ENCODE assay signal across 7 cellular contexts in the genomic region with DNA sequence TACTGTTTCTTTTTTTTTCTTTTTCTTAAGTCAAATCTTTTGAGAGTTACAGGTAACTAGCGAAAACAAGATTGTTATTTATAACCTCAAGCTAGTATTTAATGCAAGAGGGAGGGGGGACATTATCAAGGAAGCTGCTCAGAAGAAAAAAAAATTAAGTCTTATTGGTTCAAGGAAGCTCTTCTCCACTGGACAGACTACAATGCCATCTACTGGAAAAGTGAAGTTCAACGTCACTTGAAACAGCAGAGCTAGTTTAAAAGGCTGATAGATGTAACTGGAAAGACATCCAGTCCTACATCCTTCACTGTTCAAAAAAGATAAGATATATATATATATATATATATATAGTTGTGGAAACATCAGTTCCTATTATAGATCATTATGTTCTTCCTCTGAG.
A peak's percentile ranks its signal among the peaks of the same experiment; 100 is the strongest.
DNase-seq lines count a peak whose midpoint lies in the region; ATAC-seq and TF ChIP-seq lines count a peak whose summit lies in the region.

No MANE protein-coding gene starts in this region.

- H3K27ac Mint-ChIP-seq in activated CD4-positive, alpha-beta T cell treated with anti-CD3 and anti-CD28 coated beads, Interleukin-2, amount 10 ng/mL, durations not matched to agents 7 days and 5 days = no peak overlapping the region

- no peak overlapping the region for H2AFZ ChIP-seq in hepatocyte

- no peaks in the 10 kb centered on the region for H3K9me2 ChIP-seq in hepatocyte (replicated peaks; ENCODE audit: insufficient read depth)

- no peaks in the 10 kb centered on the region for H3K9me3 Mint-ChIP-seq in activated CD4-positive, alpha-beta T cell treated with anti-CD3 and anti-CD28 coated beads, Interleukin-2, amount 10 ng/mL, durations not matched to agents 7 days and 5 days

- no peaks in the 10 kb centered on the region for H3K79me2 ChIP-seq in hepatocyte

- H4K20me1 ChIP-seq in hepatocyte (ENCODE audit: insufficient read depth, poor library complexity, severe bottlenecking) = no peaks in the 10 kb centered on the region

- WGBS in hepatocyte (ENCODE audit: low lambda C conversion rate, missing lambda C conversion rate) = 32% methylated on average over 2 of the region's 2 CpGs

- intact Hi-C loops in upper lobe of right lung (cut with DNase I) = no loop called here

- H3K27me3 ChIP-seq in WERI-Rb-1 (ENCODE audit: insufficient read depth, low read depth, severe bottlenecking) (peaks cover 16% of the 10 kb centered on the region), hepatocyte (no peaks in the 10 kb centered on the region), upper lobe of right lung (peaks cover 2% of the 10 kb centered on the region)

- no peaks in the 10 kb centered on the region for H3K4me1 Mint-ChIP-seq in activated CD4-positive, alpha-beta T cell treated with anti-CD3 and anti-CD28 coated beads, Interleukin-2, amount 10 ng/mL, durations not matched to agents 7 days and 5 days

- no peak for ATAC-seq in upper lobe of right lung
- ATAC-seq in HG03354 (IDR thresholded peaks at IDR 0.05; ENCODE audit: poor library complexity, severe bottlenecking, unreplicated experiment) = no peak

- H3K27me3 Mint-ChIP-seq in activated CD4-positive, alpha-beta T cell treated with anti-CD3 and anti-CD28 coated beads, Interleukin-2, amount 10 ng/mL, durations not matched to agents 7 days and 5 days = peaks cover 4% of the 10 kb centered on the region

- no peak overlapping the region for H3K4me3 Mint-ChIP-seq in activated CD4-positive, alpha-beta T cell treated with anti-CD3 and anti-CD28 coated beads, Interleukin-2, amount 10 ng/mL, durations not matched to agents 7 days and 5 days

- DNase-seq in NCI-H1930 (lab: John Stamatoyannopoulos, UW) (peak; percentile 32 to 33), WERI-Rb-1 (peak; percentile 15), hepatocyte (ENCODE audit: low spot score) (peak; percentile 72), upper lobe of right lung (no peak)
- no peak for DNase-seq in activated CD4-positive, alpha-beta T cell treated with anti-CD3 and anti-CD28 coated beads, Interleukin-2, amount 10 ng/mL, durations not matched to agents 7 days and 5 days

- H3K36me3 ChIP-seq in WERI-Rb-1 = no peaks in the 10 kb centered on the region
- no peaks in the 10 kb centered on the region for H3K36me3 ChIP-seq in hepatocyte (replicated peaks; ENCODE audit: insufficient read depth, low read depth)
- no peaks in the 10 kb centered on the region for H3K36me3 ChIP-seq in upper lobe of right lung

- H3K36me3 Mint-ChIP-seq in activated CD4-positive, alpha-beta T cell treated with anti-CD3 and anti-CD28 coated beads, Interleukin-2, amount 10 ng/mL, durations not matched to agents 7 days and 5 days (ENCODE audit: low read depth) = no peaks in the 10 kb centered on the region

- POLR2A ChIA-PET in activated CD4-positive, alpha-beta T cell treated with anti-CD3 and anti-CD28 coated beads, Interleukin-2, amount 10 ng/mL, durations not matched to agents 7 days and 5 days (lab: Charles Lee) = no interaction called here

- CTCF ChIA-PET in activated CD4-positive, alpha-beta T cell treated with anti-CD3 and anti-CD28 coated beads, Interleukin-2, amount 10 ng/mL, durations not matched to agents 7 days and 5 days (lab: Charles Lee) = no interaction called here

- H3K4me3 ChIP-seq in WERI-Rb-1 (ENCODE audit: low read depth, low read length) = no peak overlapping the region
- no peak overlapping the region for H3K4me3 ChIP-seq in hepatocyte
- H3K4me3 ChIP-seq in upper lobe of right lung = no peak overlapping the region

- H3K9me3 ChIP-seq in WERI-Rb-1 (ENCODE audit: severe bottlenecking) = no peaks in the 10 kb centered on the region
- H3K9me3 ChIP-seq in hepatocyte (ENCODE audit: low read depth) = no peaks in the 10 kb centered on the region
- no peaks in the 10 kb centered on the region for H3K9me3 ChIP-seq in upper lobe of right lung

- no peak overlapping the region for H3K4me2 ChIP-seq in hepatocyte

- H3K27ac ChIP-seq in WERI-Rb-1 (no peak overlapping the region), hepatocyte (no peak overlapping the region), upper lobe of right lung (no peak overlapping the region)

- 0 out of 2 replicates have a peak, but pooled peaks have one; percentile 20 for TF ChIP-seq CTCF in GM12874 (IDR thresholded peaks at IDR 0.05; ENCODE audit: insufficient read depth, low read depth, low read length)
- TF ChIP-seq CTCF in WERI-Rb-1 (IDR thresholded peaks at IDR 0.05; ENCODE audit: low read depth, low read length) = peak; percentile 56
- peak; percentile 84 for TF ChIP-seq CTCF in hepatocyte (IDR thresholded peaks at IDR 0.05; ENCODE audit: poor library complexity)
- TF ChIP-seq CTCF in upper lobe of right lung (IDR thresholded peaks at IDR 0.05) = peak; percentile 50

- H3K4me1 ChIP-seq in hepatocyte (ENCODE audit: insufficient read depth) (peaks cover 3% of the 10 kb centered on the region), upper lobe of right lung (no peaks in the 10 kb centered on the region)

Comparison
In these comparisons a context has a peak if more than half of its experiments do, and no peak if none do; other contexts are left out.
1. CTCF ChIP-seq: peak in every context shown above with its lines; median percentile 84 in hepatocyte; 56 in WERI-Rb-1; 50 in upper lobe of right lung; 20 in GM12874.
2. DNase-seq: peak in NCI-H1930 (2 of 2), WERI-Rb-1 (single experiment) and hepatocyte (single experiment); none in upper lobe of right lung (single experiment) and activated CD4-positive, alpha-beta T cell treated with anti-CD3 and anti-CD28 coated beads, Interleukin-2, amount 10 ng/mL, durations not matched to agents 7 days and 5 days (single experiment).